In the genomic region with DNA sequence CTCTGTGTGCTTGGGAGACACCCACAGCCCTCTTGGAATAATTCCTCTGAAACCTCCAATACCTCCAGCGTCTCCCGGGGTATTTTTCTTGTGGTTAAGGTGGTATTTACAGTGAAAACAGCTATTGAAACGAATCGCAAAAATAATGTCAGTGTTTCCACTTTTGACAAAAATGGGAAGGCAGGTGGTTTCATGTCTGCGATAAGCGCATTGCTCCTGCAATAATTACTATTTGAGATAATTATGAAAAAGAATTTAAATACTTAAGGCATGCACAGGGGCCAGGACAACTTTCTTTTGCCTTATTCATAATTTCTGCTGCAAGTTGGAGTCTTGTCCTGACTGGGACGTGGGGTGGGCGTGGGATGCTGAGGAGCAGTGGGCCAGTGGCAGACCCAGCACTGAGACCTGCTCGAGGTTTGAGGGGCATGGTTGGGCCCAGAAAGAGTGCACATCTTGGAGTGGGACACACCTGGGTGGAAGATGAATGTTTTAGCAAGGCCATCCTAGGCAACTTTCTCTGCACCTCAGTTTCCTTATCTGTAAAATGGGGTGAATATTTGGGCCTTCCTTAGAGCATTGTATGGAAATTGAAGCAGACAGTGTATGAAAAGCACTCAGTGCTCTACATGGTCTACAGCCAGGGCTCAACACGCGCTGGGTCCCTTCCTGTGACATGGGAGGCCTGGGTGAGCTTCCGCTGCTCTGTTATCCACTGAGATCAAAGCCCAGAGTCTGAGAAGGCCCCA, we compare ENCODE assay signal across 18 cellular contexts.
DNase-seq lines count a peak whose midpoint lies in the region; ATAC-seq, FAIRE-seq and TF ChIP-seq lines count a peak whose summit lies in the region.
"Had no signal": no experiment of that assay in that cellular context is flagged by ENCODE, and none has a peak within 500 bp of the region (broad histone marks: within the 10 kb centered on the region; RNA-seq: fewer than 3 reads in every experiment).

No MANE protein-coding gene starts in this region.

- no peak overlapping the region for H3K23ac ChIP-seq in trophoblast cell (ENCODE audit: low read length)

- no peak for FAIRE-seq in HepG2 (lab: Jason Lieb, UNC)
- FAIRE-seq: GM12891, GM18507 had no signal

- no peak for TF ChIP-seq RAD21 in HepG2 (CRISPR knock-in tag; IDR thresholded peaks at IDR 0.05)

- H2AFZ ChIP-seq in HepG2 (ENCODE audit: low read length) (no peak overlapping the region), trophoblast cell (ENCODE audit: insufficient read depth, low read length, poor library complexity) (no peak overlapping the region), osteoblast (ENCODE audit: low read length) (no peak overlapping the region)
- H2AFZ ChIP-seq: GM23338 had no signal

- TF ChIP-seq CTCF in HepG2 (CRISPR knock-in tag; IDR thresholded peaks at IDR 0.05) (no peak), right lobe of liver (IDR thresholded peaks at IDR 0.05) (no peak), testis (IDR thresholded peaks at IDR 0.05) (no peak), osteoblast (IDR thresholded peaks at IDR 0.05; ENCODE audit: extremely low read depth, low read depth, low read length) (no peak)

- intact Hi-C loops in HepG2 (cut with micrococcal nuclease; ENCODE audit: unreplicated experiment) (no loop called here), right lobe of liver (cut with DNase I) (loop anchor here in 1 of 2 donors (10.0 kb wide), 2 partner anchors 225 to 565 kb away; a partner anchor contains a TSS), testis (cut with DNase I; ENCODE audit: low total_unique reads) (no loop called here)

- POLR2A ChIA-PET in HepG2 (lab: Yijun Ruan, JAX) = no interaction called here

- DNase-seq in HepG2 (ENCODE audit: low spot score) (no peak), right lobe of liver (no peak), astrocyte of the hippocampus (ENCODE audit: low read depth, low spot score) (peak; percentile 48), trophoblast cell (peak; percentile 59 to 69), testis (no peak), osteoblast (ENCODE audit: insufficient read length, low spot score, missing footprints) (no peak)
- DNase-seq: C1 segment of cervical spinal cord; Calu3; CD4-positive, alpha-beta memory T cell; COR-L47; DMS53; DMS79 treated with DMSO at 0.1 percent for 48 hours; GF-D8; HFFc6 had no signal

- H4K91ac ChIP-seq in trophoblast cell (ENCODE audit: low read depth, low read length) = no peak overlapping the region

- no peak for TF ChIP-seq EP300 in HepG2 (IDR thresholded peaks at IDR 0.05; ENCODE audit: low read depth in 2 of 2, low read length in 2 of 2)
- no peak for TF ChIP-seq EP300 in HepG2 (CRISPR knock-in tag; IDR thresholded peaks at IDR 0.05; ENCODE audit: borderline replicate concordance)

- H3K4ac ChIP-seq in trophoblast cell (ENCODE audit: low read depth, low read length) = no peak overlapping the region

- H3K36me3 ChIP-seq in HepG2 (replicated peaks in 1 of 2; ENCODE audit: control insufficient read depth in 1 of 2, insufficient read depth in 2 of 2, low read length in 2 of 2) (no peaks in the 10 kb centered on the region), right lobe of liver (no peaks in the 10 kb centered on the region), trophoblast cell (ENCODE audit: control insufficient read depth in 1 of 2, insufficient read depth in 2 of 2, low read length in 2 of 2) (no peaks in the 10 kb centered on the region), testis (ENCODE audit: low read depth, missing control alignments) (no peaks in the 10 kb centered on the region), osteoblast (ENCODE audit: insufficient read depth, low read length) (no peaks in the 10 kb centered on the region)
- H3K36me3 ChIP-seq: HAP-1 had no signal

- H3K79me1 ChIP-seq in trophoblast cell (ENCODE audit: low read length) = no peaks in the 10 kb centered on the region

- H2BK12ac ChIP-seq in trophoblast cell (ENCODE audit: low read length) = no peak overlapping the region

- ATAC-seq in HepG2 (no peak), right lobe of liver (no peak)
- ATAC-seq: GM23338 had no signal

- CTCF ChIA-PET in HepG2 (lab: Yijun Ruan, JAX; ENCODE audit: low intra/inter-chr PET ratio, low total read pairs) = no interaction called here

- H4K12ac ChIP-seq in trophoblast cell (ENCODE audit: low read depth, low read length) = no peak overlapping the region

- H3K4me1 ChIP-seq in HepG2 (ENCODE audit: insufficient read depth, low read length) = no peaks in the 10 kb centered on the region
- no peaks in the 10 kb centered on the region for H3K4me1 ChIP-seq in right lobe of liver
- H3K4me1 ChIP-seq in trophoblast cell (ENCODE audit: control insufficient read depth in 1 of 2, insufficient read depth in 2 of 2, low read length in 2 of 2) = peaks cover 3 to 6% of the 10 kb centered on the region in 2 experiments
- no peaks in the 10 kb centered on the region for H3K4me1 ChIP-seq in testis
- no peaks in the 10 kb centered on the region for H3K4me1 ChIP-seq in osteoblast (ENCODE audit: insufficient read depth, low read length)
- H3K4me1 ChIP-seq: HAP-1 had no signal

- WGBS in HepG2 (ENCODE audit: low lambda C conversion rate) = 20% methylated on average over 10 of the region's 12 CpGs
- WGBS in right lobe of liver (ENCODE audit: insufficient coverage, low coverage, low lambda C conversion rate, missing lambda C conversion rate) = 75% methylated on average over 9 of the region's 12 CpGs
- no CpG with 5 or more reads among the region's 12 CpGs for WGBS in trophoblast cell (ENCODE audit: extremely low coverage, insufficient coverage, insufficient read length)
- 86 to 89% methylated on average over 12 of the region's 12 CpGs for WGBS in testis, 2 donors

- in situ Hi-C loops in HepG2 (cut with HindIII; ENCODE audit: extremely low pct_ligation_motif_present, low pct_unique_long_range_greater_than_20kb) = loop anchor here (5.0 kb wide), 1 partner anchor 223 kb away; a partner anchor contains a TSS

- H3K9me3 ChIP-seq in HepG2 (ENCODE audit: low read length) (no peaks in the 10 kb centered on the region), right lobe of liver (no peaks in the 10 kb centered on the region), trophoblast cell (ENCODE audit: insufficient read depth, low read depth, low read length) (peaks cover 5% of the 10 kb centered on the region), testis (no peaks in the 10 kb centered on the region), osteoblast (ENCODE audit: low read depth, low read length) (no peaks in the 10 kb centered on the region)
- H3K9me3 ChIP-seq: HAP-1 had no signal

- H3K14ac ChIP-seq in trophoblast cell (ENCODE audit: low read length) = no peak overlapping the region

- no peak overlapping the region for H3K9ac ChIP-seq in HepG2 (ENCODE audit: insufficient read depth, low read depth, low read length)
- no peak overlapping the region for H3K9ac ChIP-seq in trophoblast cell (ENCODE audit: low read length)

- H4K8ac ChIP-seq in trophoblast cell (ENCODE audit: low read depth, low read length) = no peak overlapping the region

- no peak overlapping the region for H3K18ac ChIP-seq in trophoblast cell (ENCODE audit: low read length)

- no peaks in the 10 kb centered on the region for H4K20me1 ChIP-seq in HepG2 (ENCODE audit: insufficient read depth, low read length)
- no peaks in the 10 kb centered on the region for H4K20me1 ChIP-seq in osteoblast (ENCODE audit: insufficient read depth, low read length)

- H2BK120ac ChIP-seq in trophoblast cell (ENCODE audit: insufficient read depth, low read length, poor library complexity) = no peak overlapping the region

- no peak overlapping the region for H2AK5ac ChIP-seq in trophoblast cell (ENCODE audit: low read length)

- H3K4me3 ChIP-seq in HepG2 (replicated peaks in 1 of 3; ENCODE audit: insufficient read depth in 1 of 3, low read depth in 2 of 3, low read length in 3 of 3) = no peak overlapping the region
- no peak overlapping the region for H3K4me3 ChIP-seq in right lobe of liver
- H3K4me3 ChIP-seq in trophoblast cell (ENCODE audit: low read depth, low read length) = no peak overlapping the region
- no peak overlapping the region for H3K4me3 ChIP-seq in testis
- no peak overlapping the region for H3K4me3 ChIP-seq in osteoblast (ENCODE audit: insufficient read depth, low read length)
- H3K4me3 ChIP-seq: GM23338, HAP-1 had no signal

- H3K27me3 ChIP-seq in HepG2 (ENCODE audit: control insufficient read depth in 1 of 2, insufficient read depth in 2 of 2, low read length in 2 of 2) = peaks cover 6 to 48% of the 10 kb centered on the region in 2 experiments; a peak in 3 of 5 replicates
- no peaks in the 10 kb centered on the region for H3K27me3 ChIP-seq in right lobe of liver
- H3K27me3 ChIP-seq in trophoblast cell (ENCODE audit: insufficient read depth, low read length) = peaks cover 12% of the 10 kb centered on the region
- H3K27me3 ChIP-seq in testis = no peaks in the 10 kb centered on the region
- peaks cover 7% of the 10 kb centered on the region for H3K27me3 ChIP-seq in osteoblast (ENCODE audit: insufficient read depth, low read length)

- H3K4me2 ChIP-seq in HepG2 (ENCODE audit: low read depth, low read length) (no peak overlapping the region), trophoblast cell (ENCODE audit: low read length) (no peak overlapping the region), osteoblast (ENCODE audit: insufficient read depth, low read length) (no peak overlapping the region)
- H3K4me2 ChIP-seq: GM23338 had no signal

- TF ChIP-seq POLR2A in HepG2 (IDR thresholded peaks at IDR 0.05; ENCODE audit: insufficient read depth in 1 of 2, low read depth in 2 of 2, low read length in 2 of 2) = no peak
- TF ChIP-seq POLR2A in right lobe of liver (IDR thresholded peaks at IDR 0.05) = no peak
- no peak for TF ChIP-seq POLR2A in testis (IDR thresholded peaks at IDR 0.05)

- no peak overlapping the region for H2BK5ac ChIP-seq in trophoblast cell (ENCODE audit: low read depth, low read length, poor library complexity)

- no TSS peak for BruUV-seq in HepG2 (replicated peaks; lab: Mats Ljungman, UMichigan)

- H3K79me2 ChIP-seq in HepG2 (ENCODE audit: insufficient read depth, low read length) (no peaks in the 10 kb centered on the region), trophoblast cell (ENCODE audit: control insufficient read depth, insufficient read depth, low read length, poor library complexity) (no peaks in the 10 kb centered on the region), osteoblast (ENCODE audit: insufficient read depth, low read length) (no peaks in the 10 kb centered on the region)

- no peak overlapping the region for H3K27ac ChIP-seq in HepG2 (ENCODE audit: extremely low read length, insufficient read depth, low read length)
- no peak overlapping the region for H3K27ac ChIP-seq in right lobe of liver
- no peak overlapping the region for H3K27ac ChIP-seq in trophoblast cell (ENCODE audit: low read depth, low read length)
- H3K27ac ChIP-seq in testis = no peak overlapping the region
- H3K27ac ChIP-seq in osteoblast (ENCODE audit: low read depth, low read length) = no peak overlapping the region

TF ChIP-seq in HepG2, 621 proteins besides CTCF, POLR2A, EP300 and RAD21 (continues in another document):
- TF ChIP-seq KDM1A (CRISPR knock-in tag; IDR thresholded peaks at IDR 0.05) = no peak

Comparison
In these comparisons a context has a peak if more than half of its experiments do, and no peak if none do; other contexts are left out.
1. DNase-seq: peak in astrocyte of the hippocampus (single experiment) and trophoblast cell (2 of 2); none in HepG2 (single experiment), right lobe of liver (0 of 3), testis (single experiment) and osteoblast (single experiment).